23 cellular contexts compared by ENCODE assay signal in genomic region chr17:81042606-81043005, GRCh38. TPM values are rescaled to one million over a fixed set of nuclear protein-coding genes. Genes with fewer than 3 reads are reported as not detected.
DNase-seq lines count a peak whose midpoint lies in the region; ATAC-seq and TF ChIP-seq lines count a peak whose summit lies in the region.
"Had no signal": no experiment of that assay in that cellular context is flagged by ENCODE, and none has a peak within 500 bp of the region (broad histone marks: within the 10 kb centered on the region; RNA-seq: fewer than 3 reads in every experiment).

No MANE protein-coding gene starts in this region.

- H3K9me3 ChIP-seq in BE2C = no peaks in the 10 kb centered on the region
- H3K9me3 ChIP-seq: SJSA1 had no signal

- peak; percentile 33; the same call in 1 of the 2 replicates for TF ChIP-seq CTCF in BE2C (IDR thresholded peaks at IDR 0.05; ENCODE audit: low read depth, low read length)
- no peak for TF ChIP-seq CTCF in glutamatergic neuron (IDR thresholded peaks at IDR 0.05; ENCODE audit: partially characterized antibody, unreplicated experiment)
- TF ChIP-seq CTCF in osteocyte (IDR thresholded peaks at IDR 0.05) = no peak
- TF ChIP-seq CTCF in GM10248 (IDR thresholded peaks at IDR 0.05; ENCODE audit: control extremely low read depth, extremely low read depth, low read depth, missing control alignments) = no peak

- H3K36me3 ChIP-seq in BE2C = peaks cover 7% of the 10 kb centered on the region; the same call in 1 of the 2 replicates

- H3K4me1 Mint-ChIP-seq in glutamatergic neuron (ENCODE audit: low read depth, unreplicated experiment) = peaks cover 38% of the 10 kb centered on the region
- H3K4me1 Mint-ChIP-seq in osteocyte (ENCODE audit: unreplicated experiment) = peaks cover 64% of the 10 kb centered on the region
- H3K4me1 Mint-ChIP-seq: B cell had no signal

- peaks cover 60% of the 10 kb centered on the region for H3K4me1 ChIP-seq in BE2C

- H3K4me3 ChIP-seq in BE2C (ENCODE audit: low read depth, low read length) = no peak overlapping the region
- H3K4me3 ChIP-seq: coronary artery, GM23338, SJSA1 had no signal

- CTCF ChIA-PET in GM10248 (lab: Yijun Ruan, JAX) = interaction anchor here (2.0 kb wide), 1 partner anchor 19 kb away, joined by 8 read pairs; no protein-coding TSS in a partner anchor

- H3K27me3 Mint-ChIP-seq in glutamatergic neuron (ENCODE audit: unreplicated experiment) (peaks cover 10% of the 10 kb centered on the region), osteocyte (ENCODE audit: unreplicated experiment) (no peaks in the 10 kb centered on the region)
- H3K27me3 Mint-ChIP-seq: natural killer cell treated with Interleukin-12 subunit alpha and Interleukin-12 subunit beta and Interleukin-15 and Interleukin-18, amount 100 ng/mL, for 72 hours had no signal

- no peak overlapping the region for H3K27ac Mint-ChIP-seq in glutamatergic neuron (ENCODE audit: unreplicated experiment)
- H3K27ac Mint-ChIP-seq in osteocyte (ENCODE audit: unreplicated experiment) = peak overlapping the region; percentile 47
- H3K27ac Mint-ChIP-seq: B cell; GM23338; natural killer cell treated with Interleukin-12 subunit alpha and Interleukin-12 subunit beta and Interleukin-15 and Interleukin-18, amount 100 ng/mL, for 72 hours; stimulated activated memory B cell treated with anti-CD40 and anti-IgM and Interleukin-4, amounts not matched to agents 10 μg/mL and 1 μg/mL and 100 μg/mL, for 72 hours had no signal

- ATAC-seq in HG02840 (IDR thresholded peaks at IDR 0.05; ENCODE audit: low FRiP score, unreplicated experiment) = no peak
- ATAC-seq: GM23338; left cardiac atrium; natural killer cell treated with Interleukin-12 subunit alpha and Interleukin-12 subunit beta and Interleukin-15 and Interleukin-18, amount 100 ng/mL, for 72 hours; stimulated activated memory B cell treated with anti-CD40 and anti-IgM and Interleukin-4, amounts not matched to agents 10 μg/mL and 1 μg/mL and 100 μg/mL, for 72 hours had no signal

- POLR2A ChIA-PET in GM10248 (lab: Yijun Ruan, JAX) = interaction anchor here (0.6 to 1.0 kb wide), 2 partner anchors 7 to 436 kb away, joined by 3 read pairs; partner anchors contain the start of gene BAIAP2

- peaks cover 6% of the 10 kb centered on the region for H3K9me3 Mint-ChIP-seq in glutamatergic neuron (ENCODE audit: unreplicated experiment)
- H3K9me3 Mint-ChIP-seq in osteocyte (ENCODE audit: unreplicated experiment) = no peaks in the 10 kb centered on the region
- H3K9me3 Mint-ChIP-seq: GM23338; natural killer cell treated with Interleukin-12 subunit alpha and Interleukin-12 subunit beta and Interleukin-15 and Interleukin-18, amount 100 ng/mL, for 72 hours; stimulated activated memory B cell treated with anti-CD40 and anti-IgM and Interleukin-4, amounts not matched to agents 10 μg/mL and 1 μg/mL and 100 μg/mL, for 72 hours had no signal

- H3K27me3 ChIP-seq in BE2C = no peaks in the 10 kb centered on the region
- H3K27me3 ChIP-seq: SJSA1 had no signal

- DNase-seq in BE2C = peak; percentile 78
- peak; percentile 91 for DNase-seq in SK-N-DZ (ENCODE audit: low spot score)
- DNase-seq in glutamatergic neuron = no peak
- no peak for DNase-seq in osteocyte (ENCODE audit: extremely low spot score, unreplicated experiment)
- no peak for DNase-seq in germinal center (ENCODE audit: low spot score)
- no peak for DNase-seq in GM10248 (ENCODE audit: extremely low spot score)
- DNase-seq in amygdala (lab: John Stamatoyannopoulos, UW) = no peak
- DNase-seq: activated CD8-positive, alpha-beta memory T cell treated with anti-CD3 and anti-CD28 coated beads, Interleukin-2, amount 50 U/mL, for 48 hours; activated effector memory CD4-positive, alpha-beta T cell treated with anti-CD3 and anti-CD28 coated beads, Interleukin-2, amount 50 U/mL, for 16 hours; EL; head of caudate nucleus; left cardiac atrium; midbrain; NCI-H1048; NCI-H1930; T-helper 2 cell had no signal

- no peaks in the 10 kb centered on the region for H3K36me3 Mint-ChIP-seq in glutamatergic neuron (ENCODE audit: unreplicated experiment)
- peaks cover 2% of the 10 kb centered on the region for H3K36me3 Mint-ChIP-seq in osteocyte (ENCODE audit: unreplicated experiment)
- H3K36me3 Mint-ChIP-seq: natural killer cell treated with Interleukin-12 subunit alpha and Interleukin-12 subunit beta and Interleukin-15 and Interleukin-18, amount 100 ng/mL, for 72 hours; stimulated activated memory B cell treated with anti-CD40 and anti-IgM and Interleukin-4, amounts not matched to agents 10 μg/mL and 1 μg/mL and 100 μg/mL, for 72 hours had no signal

- H3K4me3 Mint-ChIP-seq in glutamatergic neuron (ENCODE audit: unreplicated experiment) (peak overlapping the region; percentile 57), osteocyte (ENCODE audit: unreplicated experiment) (no peak overlapping the region)
- H3K4me3 Mint-ChIP-seq: B cell; GM23338; natural killer cell treated with Interleukin-12 subunit alpha and Interleukin-12 subunit beta and Interleukin-15 and Interleukin-18, amount 100 ng/mL, for 72 hours; stimulated activated memory B cell treated with anti-CD40 and anti-IgM and Interleukin-4, amounts not matched to agents 10 μg/mL and 1 μg/mL and 100 μg/mL, for 72 hours had no signal

RNA-seq across cellular contexts. Expression of gene BAIAP2, which starts 7.7 kb away (rescaled TPM):
- 54.3 TPM for polyA plus RNA-seq in BE2C (2012; ENCODE audit: insufficient read depth, insufficient read length, low read depth)
- polyA plus RNA-seq in SK-N-DZ (2014; cell fraction: cytosol; rRNA removed) = 26.1 and 29.6 TPM in 2 replicates
- 37.3 and 59.3 TPM in 2 replicates for polyA plus RNA-seq in SK-N-DZ (2014; cell fraction: nucleus; rRNA removed)
- total RNA-seq in glutamatergic neuron (ENCODE audit: unreplicated experiment) (252 TPM), osteocyte (24.4 and 29.0 TPM in 2 replicates)

RNA-seq across cellular contexts. Expression of gene CHMP6, which starts 51.0 kb away (rescaled TPM):
- 21.2 TPM for polyA plus RNA-seq in BE2C (2012; ENCODE audit: insufficient read depth, insufficient read length, low read depth)
- polyA plus RNA-seq in SK-N-DZ (2014; cell fraction: cytosol; rRNA removed) = 18.4 and 18.6 TPM in 2 replicates
- polyA plus RNA-seq in SK-N-DZ (2014; cell fraction: nucleus; rRNA removed) = 13.8 and 17.7 TPM in 2 replicates
- total RNA-seq in glutamatergic neuron (ENCODE audit: unreplicated experiment) = 24.3 TPM
- total RNA-seq in osteocyte = 31.1 and 35.9 TPM in 2 replicates

Comparison
In these comparisons a context has a peak if more than half of its experiments do, and no peak if none do; other contexts are left out.
1. DNase-seq: peak in BE2C (single experiment) and SK-N-DZ (single experiment); none in glutamatergic neuron (single experiment), osteocyte (single experiment), germinal center (single experiment), GM10248 (single experiment) and amygdala (0 of 56).